8 cellular contexts compared by ENCODE assay signal in genomic region chr7:100604976-100605911, GRCh38. TPM values are rescaled to one million over a fixed set of nuclear protein-coding genes. Genes with fewer than 3 reads are reported as not detected.
A peak's percentile ranks its signal among the peaks of the same experiment; 100 is the strongest.
DNase-seq lines count a peak whose midpoint lies in the region; ATAC-seq and TF ChIP-seq lines count a peak whose summit lies in the region.

No MANE protein-coding gene starts in this region.

- H3K9me3 ChIP-seq in mucosa of rectum (ENCODE audit: control insufficient read depth in 2 of 2, low read length in 2 of 2) (no peaks in the 10 kb centered on the region), vagina (no peaks in the 10 kb centered on the region)

- in situ Hi-C loops in G401 (cut with HindIII; ENCODE audit: low sequenced_read_pairs): no loop called here

- TF ChIP-seq CTCF in dorsolateral prefrontal cortex (IDR thresholded peaks at IDR 0.05 in 54 of 56, conservative IDR thresholded peaks at IDR 0.05 in 2 of 56; ENCODE audit: low read depth in 1 of 56, partially characterized antibody in 56 of 56) (peak in 6 of 56 donors; percentile 1 to 7 (median 3)), vagina (IDR thresholded peaks at IDR 0.05) (no peak)

- peaks cover 17 to 18% of the 10 kb centered on the region in 2 donors for H3K4me1 ChIP-seq in mucosa of rectum (ENCODE audit: control insufficient read depth in 2 of 2, insufficient read depth in 2 of 2, low read length in 2 of 2)
- peaks cover 26% of the 10 kb centered on the region for H3K4me1 ChIP-seq in vagina

- H3K27me3 ChIP-seq in dorsolateral prefrontal cortex: no peaks in the 10 kb centered on the region
- no peaks in the 10 kb centered on the region for H3K27me3 ChIP-seq in mucosa of rectum (ENCODE audit: control insufficient read depth in 2 of 2, insufficient read depth in 2 of 2, low read length in 2 of 2)
- H3K27me3 ChIP-seq in vagina: no peaks in the 10 kb centered on the region

- ATAC-seq in GM21515 (IDR thresholded peaks at IDR 0.05; ENCODE audit: unreplicated experiment) (no peak), GM18907 (IDR thresholded peaks at IDR 0.05; ENCODE audit: unreplicated experiment) (no peak), HG03045 (IDR thresholded peaks at IDR 0.05; ENCODE audit: unreplicated experiment) (no peak)

- intact Hi-C loops in dorsolateral prefrontal cortex (cut with DNase I) (loop anchor here in 1 of 2 donors (5.0 kb wide), 1 partner anchor 87 kb away; the partner anchor contains the start of gene GIGYF1), vagina (cut with DNase I) (loop anchor here (5.0 kb wide), 2 partner anchors 72 to 87 kb away; partner anchors contain the start of gene GIGYF1)

- H3K4me3 ChIP-seq in dorsolateral prefrontal cortex (peak overlapping the region; percentile 38 to 82 (median 69)), mucosa of rectum (ENCODE audit: low read length in 2 of 2) (peak overlapping the region; percentile 67 to 70), vagina (peak overlapping the region; percentile 74 to 86)

- no peak for TF ChIP-seq POLR2A in vagina (IDR thresholded peaks at IDR 0.05)

- DNase-seq in G401 (ENCODE audit: low spot score) (peak; percentile 24), SW480 (ENCODE audit: low spot score) (peak; percentile 64), dorsolateral prefrontal cortex (peak in 1 of 10 donors; percentile 31), vagina (ENCODE audit: extremely low spot score in 2 of 2) (no peak)

- H3K9ac ChIP-seq in mucosa of rectum (ENCODE audit: low read depth in 1 of 2, low read length in 2 of 2): peak overlapping the region in 1 of 2 donors; percentile 54

- no peaks in the 10 kb centered on the region for H3K36me3 ChIP-seq in mucosa of rectum (ENCODE audit: control insufficient read depth in 2 of 2, insufficient read depth in 2 of 2, low read length in 2 of 2)
- no peaks in the 10 kb centered on the region for H3K36me3 ChIP-seq in vagina

- peak overlapping the region in 23 of 59 donors; percentile 4 to 77 (median 54) for H3K27ac ChIP-seq in dorsolateral prefrontal cortex
- peak overlapping the region in 1 of 2 donors; percentile 58 for H3K27ac ChIP-seq in mucosa of rectum (ENCODE audit: low read depth in 2 of 2, low read length in 2 of 2)
- peak overlapping the region; percentile 93 for H3K27ac ChIP-seq in vagina

RNA-seq across cellular contexts. Expression of gene PCOLCE, which starts 3.1 kb away (rescaled TPM):
- 72.9 and 82.8 TPM in 2 replicates for total RNA-seq in G401 (2014; rRNA removed; shearing (Covaris generic))
- total RNA-seq in dorsolateral prefrontal cortex (10 to 100 TPM in 38 of 120 experiments, 1 to 10 TPM in 82; 2.5 to 20.4 (median 7.2) TPM), vagina (85.4 TPM)

RNA-seq across cellular contexts. Expression of gene MOSPD3, which starts 7.1 kb away (rescaled TPM):
- total RNA-seq in G401 (2014; rRNA removed; shearing (Covaris generic)): 12.9 and 52.9 TPM in 2 replicates
- 10 to 100 TPM; 11.7 to 26.4 (median 18.7) TPM for total RNA-seq in dorsolateral prefrontal cortex
- 11.8 TPM for total RNA-seq in vagina

RNA-seq across cellular contexts. Expression of gene FBXO24, which starts 19.1 kb away (rescaled TPM):
- 0.78 TPM in 1 of 2 replicates, not detected in the other for total RNA-seq in G401 (2014; rRNA removed; shearing (Covaris generic))
- total RNA-seq in dorsolateral prefrontal cortex: 1 to 10 TPM in 64 of 120 experiments, under 1 TPM in 49, not detected in 7; 0.23 to 3.2 (median 1.1) TPM
- total RNA-seq in vagina: 0.98 TPM

RNA-seq across cellular contexts. Expression of gene LRCH4, which starts 19.3 kb away (rescaled TPM):
- total RNA-seq in G401 (2014; rRNA removed; shearing (Covaris generic)): 6.5 and 12.1 TPM in 2 replicates
- total RNA-seq in dorsolateral prefrontal cortex: 10 to 100 TPM; 29.1 to 86.0 (median 48.3) TPM
- 72.2 TPM for total RNA-seq in vagina

RNA-seq across cellular contexts. Expression of gene SAP25, which starts 31.5 kb away (rescaled TPM):
- not detected in 2 replicates for total RNA-seq in G401 (2014; rRNA removed; shearing (Covaris generic))
- total RNA-seq in dorsolateral prefrontal cortex (10 to 100 TPM in 9 of 120 experiments, 1 to 10 TPM in 107, under 1 TPM in 1, not detected in 3; 0.63 to 14.5 (median 4.3) TPM), vagina (2.9 TPM)

Comparison
In these comparisons a context has a peak if more than half of its experiments do, and no peak if none do; other contexts are left out.
1. DNase-seq: peak in G401 (single experiment) and SW480 (single experiment); none in vagina (0 of 2).
2. Peak in every context shown above with its lines, with median percentiles within 50 percentile points of each other: H3K4me3 ChIP-seq.